ENCODE assay signal across 11 cellular contexts in genomic region chr3:56157693-56158092, GRCh38.
DNase-seq lines count a peak whose midpoint lies in the region; ATAC-seq and TF ChIP-seq lines count a peak whose summit lies in the region.
"Had no signal": no experiment of that assay in that cellular context is flagged by ENCODE, and none has a peak within 500 bp of the region (broad histone marks: within the 10 kb centered on the region; RNA-seq: fewer than 3 reads in every experiment).

No MANE protein-coding gene starts in this region.

- H3F3A ChIP-seq in GM23338 (replicated peaks; ENCODE audit: low read depth) = no peaks in the 10 kb centered on the region

- H3K27ac ChIP-seq in GM23338 (ENCODE audit: low read depth) = no peak overlapping the region

- H3K4me1 ChIP-seq in GM23338 (ENCODE audit: insufficient read depth) = peaks cover 7% of the 10 kb centered on the region; the same call in 1 of the 2 replicates

- DNase-seq in Daoy (ENCODE audit: low read depth) (peak; percentile 61), GM23338 (ENCODE audit: low spot score) (no peak), OCI-M1 (lab: John Stamatoyannopoulos, UW) (peak; percentile 19), left lobe of liver (ENCODE audit: low spot score) (no peak), T-helper 1 cell (no peak), NCI-H1092 (lab: John Stamatoyannopoulos, UW) (no peak), cerebellar cortex (ENCODE audit: low spot score) (no peak)
- DNase-seq in activated CD4-positive, alpha-beta T cell treated with anti-CD3 and anti-CD28 coated beads for 48 hours = no peak
- DNase-seq: T1000 had no signal

- peaks cover 8% of the 10 kb centered on the region for H3K4me1 Mint-ChIP-seq in GM23338
- H3K4me1 Mint-ChIP-seq: central memory CD8-positive, alpha-beta T cell had no signal

- no peak overlapping the region for H3K4me2 ChIP-seq in GM23338

- H3K79me2 ChIP-seq in GM23338 (replicated peaks; ENCODE audit: insufficient read depth) = no peaks in the 10 kb centered on the region

- no peaks in the 10 kb centered on the region for H4K20me1 ChIP-seq in GM23338 (replicated peaks; ENCODE audit: insufficient read depth)

- no peaks in the 10 kb centered on the region; the same call in 1 of the 2 replicates for H3K36me3 ChIP-seq in GM23338 (ENCODE audit: insufficient read depth)

- no peaks in the 10 kb centered on the region for H3K27me3 Mint-ChIP-seq in GM23338 (ENCODE audit: insufficient read depth, low read depth, poor library complexity)
- H3K27me3 Mint-ChIP-seq: central memory CD8-positive, alpha-beta T cell had no signal

- no peak overlapping the region for H3K4me3 ChIP-seq in GM23338

- H3K27me3 ChIP-seq in GM23338 (ENCODE audit: insufficient read depth) = no peaks in the 10 kb centered on the region

- peak; percentile 37; the same call in 1 of the 3 replicates for ATAC-seq in GM23338
- peak; percentile 24 for ATAC-seq in left lobe of liver

- peaks cover 15% of the 10 kb centered on the region for H3K36me3 Mint-ChIP-seq in GM23338 (ENCODE audit: low read depth)

- no peak overlapping the region for H2AFZ ChIP-seq in GM23338

- peaks cover 13% of the 10 kb centered on the region for H3K9me3 Mint-ChIP-seq in GM23338

- no peak for TF ChIP-seq CTCF in GM23338 (conservative IDR thresholded peaks at IDR 0.05; ENCODE audit: low read depth in 2 of 2)

- 0 out of 2 replicates have a peak, but pooled peaks cover 8% of the 10 kb centered on the region for H3K9me2 ChIP-seq in GM23338 (ENCODE audit: insufficient read depth)

- H3K27ac Mint-ChIP-seq in GM23338 = no peak overlapping the region
- H3K27ac Mint-ChIP-seq: mesothelial cell of epicardium had no signal

- H3K4me3 Mint-ChIP-seq in GM23338 = no peak overlapping the region
- H3K4me3 Mint-ChIP-seq: central memory CD8-positive, alpha-beta T cell; mesothelial cell of epicardium had no signal

TF ChIP-seq in GM23338, 12 proteins besides CTCF, POLR2A, EP300 and RAD21:
- TF ChIP-seq NANOG (IDR thresholded peaks at IDR 0.05; ENCODE audit: borderline replicate concordance) = no peak

Comparison
In these comparisons a context has a peak if more than half of its experiments do, and no peak if none do; other contexts are left out.
1. DNase-seq: peak in Daoy (single experiment) and OCI-M1 (single experiment); none in GM23338 (single experiment), left lobe of liver (single experiment), T-helper 1 cell (0 of 5), NCI-H1092 (single experiment), activated CD4-positive, alpha-beta T cell treated with anti-CD3 and anti-CD28 coated beads for 48 hours (single experiment) and cerebellar cortex (single experiment).